8 cellular contexts compared by ENCODE assay signal in the genomic region with DNA sequence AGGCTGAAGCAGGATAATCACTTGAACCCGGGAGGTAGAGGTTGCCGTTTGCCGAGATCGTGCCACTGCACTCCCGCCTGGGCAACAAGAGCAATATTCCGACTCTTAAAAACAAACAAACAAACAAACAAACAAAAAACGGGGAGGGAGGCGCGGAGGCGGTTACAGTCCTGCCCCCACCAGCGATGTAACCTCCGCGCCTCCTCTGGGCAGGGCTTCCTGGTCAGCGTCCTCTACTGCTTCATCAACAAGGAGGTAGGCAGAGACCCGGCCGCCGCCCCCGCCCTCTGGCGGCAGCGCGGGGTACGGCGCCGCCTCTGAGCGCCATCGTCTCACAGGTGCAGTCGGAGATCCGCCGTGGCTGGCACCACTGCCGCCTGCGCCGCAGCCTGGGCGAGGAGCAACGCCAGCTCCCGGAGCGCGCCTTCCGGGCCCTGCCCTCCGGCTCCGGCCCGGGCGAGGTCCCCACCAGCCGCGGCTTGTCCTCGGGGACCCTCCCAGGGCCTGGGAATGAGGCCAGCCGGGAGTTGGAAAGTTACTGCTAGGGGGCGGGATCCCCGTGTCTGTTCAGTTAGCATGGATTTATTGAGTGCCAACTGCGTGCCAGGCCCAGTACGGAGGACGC. TPM values are rescaled to one million over a fixed set of nuclear protein-coding genes. Genes with fewer than 3 reads are reported as not detected.
A peak's percentile ranks its signal among the peaks of the same experiment; 100 is the strongest.
DNase-seq lines count a peak whose midpoint lies in the region; ATAC-seq and TF ChIP-seq lines count a peak whose summit lies in the region.

No MANE protein-coding gene starts in this region.

- H3K4me3 Mint-ChIP-seq in activated naive CD4-positive, alpha-beta T cell treated with anti-CD3 and anti-CD28 coated beads, Interleukin-2, amount 50 U/mL, for 24 hours, result peak overlapping the region; percentile 79

- no peaks in the 10 kb centered on the region for H3K27me3 Mint-ChIP-seq in activated naive CD4-positive, alpha-beta T cell treated with anti-CD3 and anti-CD28 coated beads, Interleukin-2, amount 50 U/mL, for 24 hours

- peak overlapping the region; percentile 23 for H3K27ac Mint-ChIP-seq in activated naive CD4-positive, alpha-beta T cell treated with anti-CD3 and anti-CD28 coated beads, Interleukin-2, amount 50 U/mL, for 24 hours

- peak in 2 of 3 donors; percentile 45 to 96 for TF ChIP-seq CTCF in omental fat pad (IDR thresholded peaks at IDR 0.05)

- ATAC-seq in GM21825 (IDR thresholded peaks at IDR 0.05; ENCODE audit: unreplicated experiment), result peak; percentile 72
- peak; percentile 86 for ATAC-seq in omental fat pad (ENCODE audit: low FRiP score)

- peak; percentile 66 for DNase-seq in DMS153 treated with DMSO at 0.1 percent for 48 hours (lab: John Stamatoyannopoulos, UW; ENCODE audit: unreplicated experiment)
- DNase-seq in MV-4-11 (lab: John Stamatoyannopoulos, UW), result peak; percentile 80
- DNase-seq in SK-MEL-5 (ENCODE audit: low read depth, low spot score), result peak; percentile 80
- DNase-seq in globus pallidus (ENCODE audit: low spot score), result peak; percentile 87
- DNase-seq in omental fat pad (ENCODE audit: low spot score), result peak; percentile 70

- in situ Hi-C loops in SK-MEL-5 (cut with HindIII; ENCODE audit: low pct_unique_long_range_greater_than_20kb, low sequenced_read_pairs), result no loop called here

- peaks cover 19% of the 10 kb centered on the region for H3K4me1 Mint-ChIP-seq in activated naive CD4-positive, alpha-beta T cell treated with anti-CD3 and anti-CD28 coated beads, Interleukin-2, amount 50 U/mL, for 24 hours

- no peaks in the 10 kb centered on the region for H3K9me3 Mint-ChIP-seq in activated naive CD4-positive, alpha-beta T cell treated with anti-CD3 and anti-CD28 coated beads, Interleukin-2, amount 50 U/mL, for 24 hours

- H3K36me3 Mint-ChIP-seq in activated naive CD4-positive, alpha-beta T cell treated with anti-CD3 and anti-CD28 coated beads, Interleukin-2, amount 50 U/mL, for 24 hours, result peaks cover 2% of the 10 kb centered on the region

- peak overlapping the region; percentile 98 for H3K27ac ChIP-seq in temporal lobe (ENCODE audit: low read depth, low read length)

RNA-seq across cellular contexts. Expression of a gene that starts 10.2 kb away (rescaled TPM):
- total RNA-seq in SK-MEL-5 (2014; rRNA removed; shearing (Covaris generic)), result 480 and 520 TPM in 2 replicates
- 156 and 227 TPM in 2 replicates for polyA plus RNA-seq in SK-MEL-5 (2015; cell fraction: cytosol; rRNA removed)
- polyA plus RNA-seq in SK-MEL-5 (2015; cell fraction: nucleus; rRNA removed), result 31.3 and 33.0 TPM in 2 replicates
- total RNA-seq in omental fat pad, result 100 to 1,000 TPM; 104 to 194 (median 148) TPM
- 101 TPM for total RNA-seq in temporal lobe

RNA-seq across cellular contexts. Expression of a gene that starts 11.0 kb away (rescaled TPM):
- total RNA-seq in SK-MEL-5 (2014; rRNA removed; shearing (Covaris generic)), result 10.0 and 14.3 TPM in 2 replicates
- 29.0 and 34.5 TPM in 2 replicates for polyA plus RNA-seq in SK-MEL-5 (2015; cell fraction: cytosol; rRNA removed)
- polyA plus RNA-seq in SK-MEL-5 (2015; cell fraction: nucleus; rRNA removed), result 32.1 and 81.1 TPM in 2 replicates
- total RNA-seq in omental fat pad (1 to 10 TPM; 2.7 to 5.8 (median 5.2) TPM), temporal lobe (4.2 TPM)

RNA-seq across cellular contexts. Expression of a gene that starts 13.5 kb away (rescaled TPM):
- total RNA-seq in SK-MEL-5 (2014; rRNA removed; shearing (Covaris generic)), result 0.05 TPM in 1 of 2 replicates, not detected in the other
- 0.02 TPM in 1 of 2 replicates, not detected in the other for polyA plus RNA-seq in SK-MEL-5 (2015; cell fraction: cytosol; rRNA removed)
- polyA plus RNA-seq in SK-MEL-5 (2015; cell fraction: nucleus; rRNA removed), result 1.9 and 4.7 TPM in 2 replicates
- total RNA-seq in omental fat pad (1 to 10 TPM; 1.1 to 8.7 (median 2.5) TPM), temporal lobe (0.25 TPM)

RNA-seq across cellular contexts. Expression of a gene that starts 42.3 kb away (rescaled TPM):
- 42.8 and 46.8 TPM in 2 replicates for total RNA-seq in SK-MEL-5 (2014; rRNA removed; shearing (Covaris generic))
- 62.0 and 62.1 TPM in 2 replicates for polyA plus RNA-seq in SK-MEL-5 (2015; cell fraction: cytosol; rRNA removed)
- polyA plus RNA-seq in SK-MEL-5 (2015; cell fraction: nucleus; rRNA removed), result 113 and 139 TPM in 2 replicates
- total RNA-seq in omental fat pad (10 to 100 TPM; 18.0 to 22.4 (median 19.9) TPM), temporal lobe (13.0 TPM)

RNA-seq across cellular contexts. Expression of a gene that starts 49.2 kb away (rescaled TPM):
- total RNA-seq in SK-MEL-5 (2014; rRNA removed; shearing (Covaris generic)), result 7.0 and 7.2 TPM in 2 replicates
- polyA plus RNA-seq in SK-MEL-5 (2015; cell fraction: cytosol; rRNA removed), result 16.3 and 17.0 TPM in 2 replicates
- polyA plus RNA-seq in SK-MEL-5 (2015; cell fraction: nucleus; rRNA removed), result 31.5 and 48.8 TPM in 2 replicates
- total RNA-seq in omental fat pad (1 to 10 TPM; 5.8 to 7.6 (median 6.7) TPM), temporal lobe (7.6 TPM)

Comparison
In these comparisons a context has a peak if more than half of its experiments do, and no peak if none do; other contexts are left out.
1. Peak in every context shown above with its lines: DNase-seq, ATAC-seq and H3K27ac ChIP-seq.